ENCODE assay signal across 8 cellular contexts in genomic region chr6:125153541-125154183, GRCh38. TPM values are rescaled to one million over a fixed set of nuclear protein-coding genes. Genes with fewer than 3 reads are reported as not detected.
A peak's percentile ranks its signal among the peaks of the same experiment; 100 is the strongest.
DNase-seq lines count a peak whose midpoint lies in the region; ATAC-seq lines count a peak whose summit lies in the region.

Gene TPD52L1 (plus strand): TSS chr6:125153773. CDS start chr6:125153952, 179 bp downstream.

- DNase-seq in G401 (ENCODE audit: low spot score) (peak; percentile 73), HCEC 1CT (peak; percentile 58), M059J (ENCODE audit: low read depth) (peak; percentile 80), SW 1271 (lab: John Stamatoyannopoulos, UW) (peak; percentile 9 to 55), amygdala (lab: John Stamatoyannopoulos, UW) (peak in 53 of 56 donors; percentile 8 to 81 (median 53)), left ventricle myocardium superior (peak; percentile 89), posterior vena cava (ENCODE audit: low spot score) (peak; percentile 92), ureter (ENCODE audit: low spot score) (peak; percentile 85)

- intact Hi-C loops in left ventricle myocardium superior (cut with micrococcal nuclease) (loop anchor here (5.0 kb wide), 1 partner anchor 149 kb away; the partner anchor contains the start of gene HDDC2), posterior vena cava (cut with DNase I) (loop anchor here (2.0 to 5.0 kb wide), 3 partner anchors 61 to 159 kb away; partner anchors contain the start of gene HDDC2 (in 1 of the 2))

- in situ Hi-C loops in G401 (cut with HindIII; ENCODE audit: low sequenced_read_pairs): no loop called here

- peak; percentile 97 for ATAC-seq in left ventricle myocardium superior

RNA-seq across cellular contexts. Expression of gene TPD52L1, which starts in this region (rescaled TPM):
- total RNA-seq in G401 (2014; rRNA removed; shearing (Covaris generic)): 248 and 276 TPM in 2 replicates
- total RNA-seq in M059J (2014; rRNA removed; shearing (Covaris generic)): 74.4 and 92.1 TPM in 2 replicates
- total RNA-seq in left ventricle myocardium superior: 57.8 TPM
- 10 to 100 TPM; 41.4 to 51.7 TPM for total RNA-seq in posterior vena cava
- 54.8 TPM for total RNA-seq in ureter

Comparison
In these comparisons a context has a peak if more than half of its experiments do, and no peak if none do; other contexts are left out.
1. Peak in every context shown above with its lines: DNase-seq and ATAC-seq.
2. DNase-seq: peak in every context shown above with its lines; median percentile 92 in posterior vena cava; 89 in left ventricle myocardium superior; 85 in ureter; 80 in M059J; 73 in G401; 58 in HCEC 1CT; 53 in amygdala; 32 in SW 1271.